Comparison of ENCODE assay signal across 18 cellular contexts in genomic region chr6:13259393-13259792, GRCh38.
DNase-seq lines count a peak whose midpoint lies in the region; ATAC-seq and TF ChIP-seq lines count a peak whose summit lies in the region.
"Had no signal": no experiment of that assay in that cellular context is flagged by ENCODE, and none has a peak within 500 bp of the region (broad histone marks: within the 10 kb centered on the region; RNA-seq: fewer than 3 reads in every experiment).

No MANE protein-coding gene starts in this region.

- peaks cover 9 to 11% of the 10 kb centered on the region in 2 donors for H3K36me3 Mint-ChIP-seq in naive B cell
- no peaks in the 10 kb centered on the region for H3K36me3 Mint-ChIP-seq in activated CD4-positive, alpha-beta T cell treated with anti-CD3 and anti-CD28 coated beads, Interleukin-2, amount 10 ng/mL, durations not matched to agents 24 days and 14 days (ENCODE audit: low read depth)
- H3K36me3 Mint-ChIP-seq: activated CD4-positive, alpha-beta memory T cell treated with anti-CD3 and anti-CD28 coated beads for 36 hours had no signal

- H3K4me1 ChIP-seq in breast epithelium = no peaks in the 10 kb centered on the region
- H3K4me1 ChIP-seq: BE2C had no signal

- no peaks in the 10 kb centered on the region for H3K27me3 ChIP-seq in breast epithelium
- H3K27me3 ChIP-seq: BE2C, cardiac muscle cell, spleen had no signal

- TF ChIP-seq POLR2A in breast epithelium (IDR thresholded peaks at IDR 0.05) = no peak

- peak overlapping the region; percentile 66 to 90 (median 80) for H3K4me3 Mint-ChIP-seq in naive B cell
- H3K4me3 Mint-ChIP-seq in activated CD4-positive, alpha-beta T cell treated with anti-CD3 and anti-CD28 coated beads, Interleukin-2, amount 10 ng/mL, durations not matched to agents 24 days and 14 days = no peak overlapping the region
- H3K4me3 Mint-ChIP-seq: activated CD4-positive, alpha-beta memory T cell treated with anti-CD3 and anti-CD28 coated beads for 36 hours; activated naive CD8-positive, alpha-beta T cell treated with anti-CD3 and anti-CD28 coated beads, Interleukin-2, amount 50 U/mL, for 24 hours had no signal

- intact Hi-C loops in breast epithelium (cut with DNase I; ENCODE audit: low total_unique reads) = no loop called here
- intact Hi-C loops in activated CD4-positive, alpha-beta T cell treated with anti-CD3 and anti-CD28 coated beads, Interleukin-2, amount 10 ng/mL, durations not matched to agents 24 days and 14 days (cut with micrococcal nuclease) = no loop called here

- no peak for TF ChIP-seq CTCF in breast epithelium (IDR thresholded peaks at IDR 0.05)

- H3K27me3 Mint-ChIP-seq in naive B cell = no peaks in the 10 kb centered on the region
- H3K27me3 Mint-ChIP-seq in activated CD4-positive, alpha-beta T cell treated with anti-CD3 and anti-CD28 coated beads, Interleukin-2, amount 10 ng/mL, durations not matched to agents 24 days and 14 days = peaks cover 3% of the 10 kb centered on the region
- H3K27me3 Mint-ChIP-seq: activated CD4-positive, alpha-beta memory T cell treated with anti-CD3 and anti-CD28 coated beads for 36 hours; activated naive CD8-positive, alpha-beta T cell treated with anti-CD3 and anti-CD28 coated beads, Interleukin-2, amount 50 U/mL, for 24 hours had no signal

- H3K27ac Mint-ChIP-seq in naive B cell = peak overlapping the region; percentile 83 to 100 (median 97)
- H3K27ac Mint-ChIP-seq in activated CD4-positive, alpha-beta T cell treated with anti-CD3 and anti-CD28 coated beads, Interleukin-2, amount 10 ng/mL, durations not matched to agents 24 days and 14 days = no peak overlapping the region
- H3K27ac Mint-ChIP-seq: activated CD4-positive, alpha-beta memory T cell treated with anti-CD3 and anti-CD28 coated beads for 36 hours; activated naive CD8-positive, alpha-beta T cell treated with anti-CD3 and anti-CD28 coated beads, Interleukin-2, amount 50 U/mL, for 24 hours had no signal

- no peaks in the 10 kb centered on the region for H3K36me3 ChIP-seq in breast epithelium
- H3K36me3 ChIP-seq: BE2C, cardiac muscle cell, spleen had no signal

- H3K4me3 ChIP-seq in breast epithelium = no peak overlapping the region
- H3K4me3 ChIP-seq: cardiac muscle cell, spleen had no signal

- DNase-seq in naive B cell (peak; percentile 48), breast epithelium (ENCODE audit: low spot score in 2 of 2) (no peak), NCI-H69 (lab: John Stamatoyannopoulos, UW) (no peak)
- DNase-seq in activated CD4-positive, alpha-beta T cell treated with anti-CD3 and anti-CD28 coated beads, Interleukin-2, amount 50 U/mL, for 48 hours = no peak
- DNase-seq in activated CD4-positive, alpha-beta T cell treated with anti-CD3 and anti-CD28 coated beads, Interleukin-2, amount 10 ng/mL, durations not matched to agents 24 days and 14 days = no peak
- DNase-seq: activated CD4-positive, alpha-beta memory T cell treated with anti-CD3 and anti-CD28 coated beads for 36 hours; activated naive CD8-positive, alpha-beta T cell treated with anti-CD3 and anti-CD28 coated beads, Interleukin-2, amount 50 U/mL, for 24 hours; BE2C; effector memory CD4-positive, alpha-beta T cell; hippocampal formation; NCI-H1092 treated with DMSO at 0.1 percent for 48 hours; SK-N-SH; spleen had no signal

- no peak overlapping the region for H3K27ac ChIP-seq in breast epithelium
- H3K27ac ChIP-seq: cardiac muscle cell had no signal

- H3K9me3 Mint-ChIP-seq in naive B cell = peaks cover 6 to 16% (median 8%) of the 10 kb centered on the region in 7 donors
- H3K9me3 Mint-ChIP-seq in activated CD4-positive, alpha-beta T cell treated with anti-CD3 and anti-CD28 coated beads, Interleukin-2, amount 10 ng/mL, durations not matched to agents 24 days and 14 days = peaks cover 4% of the 10 kb centered on the region
- H3K9me3 Mint-ChIP-seq: activated CD4-positive, alpha-beta memory T cell treated with anti-CD3 and anti-CD28 coated beads for 36 hours; activated naive CD8-positive, alpha-beta T cell treated with anti-CD3 and anti-CD28 coated beads, Interleukin-2, amount 50 U/mL, for 24 hours had no signal

- H3K9me3 ChIP-seq in breast epithelium = peaks cover 11% of the 10 kb centered on the region in 2 donors
- H3K9me3 ChIP-seq: BE2C, SK-N-SH had no signal

- peaks cover 70 to 96% (median 81%) of the 10 kb centered on the region in 3 donors for H3K4me1 Mint-ChIP-seq in naive B cell
- peaks cover 5% of the 10 kb centered on the region for H3K4me1 Mint-ChIP-seq in activated CD4-positive, alpha-beta T cell treated with anti-CD3 and anti-CD28 coated beads, Interleukin-2, amount 10 ng/mL, durations not matched to agents 24 days and 14 days

- ATAC-seq in GM18517 (IDR thresholded peaks at IDR 0.05; ENCODE audit: unreplicated experiment) (peak; percentile 45), GM21619 (IDR thresholded peaks at IDR 0.05; ENCODE audit: unreplicated experiment) (peak; percentile 39), HG03354 (IDR thresholded peaks at IDR 0.05; ENCODE audit: poor library complexity, severe bottlenecking, unreplicated experiment) (peak; percentile 28), naive B cell (ENCODE audit: low read depth in 2 of 2) (peak; percentile 17 to 38)
- ATAC-seq: activated naive CD8-positive, alpha-beta T cell treated with anti-CD3 and anti-CD28 coated beads, Interleukin-2, amount 50 U/mL, for 24 hours; left lobe of liver had no signal
